In genomic region chr14:51295666-51296263, GRCh38 we compare ENCODE assay signal across 18 cellular contexts. TPM values are rescaled to one million over a fixed set of nuclear protein-coding genes. Genes with fewer than 3 reads are reported as not detected.
DNase-seq lines count a peak whose midpoint lies in the region; ATAC-seq, FAIRE-seq and TF ChIP-seq lines count a peak whose summit lies in the region.
"Had no signal": no experiment of that assay in that cellular context is flagged by ENCODE, and none has a peak within 500 bp of the region (broad histone marks: within the 10 kb centered on the region; RNA-seq: fewer than 3 reads in every experiment).

No MANE protein-coding gene starts in this region.

- FAIRE-seq in A549 (lab: Jason Lieb, UNC), result no peak

- no peak overlapping the region for H3K4me2 ChIP-seq in A549
- no peak overlapping the region for H3K4me2 ChIP-seq in mammary epithelial cell (ENCODE audit: insufficient read depth, low read depth, low read length)
- H3K4me2 ChIP-seq: GM23338 had no signal

- no peak overlapping the region for H3K4me3 ChIP-seq in A549
- no peak overlapping the region for H3K4me3 ChIP-seq in mammary epithelial cell (replicated peaks in 1 of 3; ENCODE audit: insufficient read depth in 1 of 3, low read depth in 2 of 3, low read length in 3 of 3)
- H3K4me3 ChIP-seq: GM23338, Peyer's patch had no signal

- no peak overlapping the region for H2AFZ ChIP-seq in mammary epithelial cell (ENCODE audit: low read depth, low read length)
- H2AFZ ChIP-seq: GM23338 had no signal

- 38% methylated on average over 5 of the region's 5 CpGs for WGBS in A549 (ENCODE audit: missing lambda C conversion rate)
- WGBS in mammary epithelial cell (ENCODE audit: low coverage, missing lambda C conversion rate), result 71% methylated on average over 5 of the region's 5 CpGs

- in situ Hi-C loops in mammary epithelial cell (cut with MboI; ENCODE audit: low sequenced_read_pairs in 2 of 2), result loop anchor here (10.0 to 25.0 kb wide), 3 partner anchors 79 to 692 kb away; partner anchors contain the start of gene RTRAF (in 2 of the 2)

- dilution Hi-C loops in mammary epithelial cell (cut with HindIII; ENCODE audit: low sequenced_read_pairs), result no loop called here

- no peaks in the 10 kb centered on the region for H3K79me2 ChIP-seq in mammary epithelial cell (ENCODE audit: insufficient read depth, low read length)

- peaks cover 6% of the 10 kb centered on the region; the same call in 1 of the 3 replicates for H3K4me1 ChIP-seq in A549
- H3K4me1 ChIP-seq in mammary epithelial cell (ENCODE audit: insufficient read depth, low read length), result peaks cover 14% of the 10 kb centered on the region
- H3K4me1 ChIP-seq: Peyer's patch had no signal

- no peaks in the 10 kb centered on the region for H3K36me3 ChIP-seq in mammary epithelial cell (ENCODE audit: insufficient read depth, low read length)
- H3K36me3 ChIP-seq: Peyer's patch had no signal

- no peak for TF ChIP-seq EP300 in A549 (IDR thresholded peaks at IDR 0.05)

- H3K9ac ChIP-seq in mammary epithelial cell (ENCODE audit: insufficient read depth, low read length), result no peak overlapping the region

- CTCF ChIA-PET in A549 (lab: Yijun Ruan, JAX), result interaction anchor here (4.5 to 23.5 kb wide), 3 partner anchors 12 to 482 kb away, joined by 32 to 512 read pairs (median 35); no protein-coding TSS in a partner anchor
- CTCF ChIA-PET in mammary epithelial cell (lab: Charles Lee; ENCODE audit: low non-redundant PET), result no interaction called here

- no peak for TF ChIP-seq CTCF in A549 (IDR thresholded peaks at IDR 0.05)
- no peak for TF ChIP-seq CTCF in mammary epithelial cell (conservative IDR thresholded peaks at IDR 0.05 in 1 of 2, IDR thresholded peaks at IDR 0.05 in 1 of 2; ENCODE audit: extremely low read depth in 1 of 2, insufficient read depth in 1 of 2, low read depth in 1 of 2, low read length in 2 of 2)

- TF ChIP-seq RAD21 in A549 (conservative IDR thresholded peaks at IDR 0.05 in 1 of 2, IDR thresholded peaks at IDR 0.05 in 1 of 2), result no peak

- no TSS peak for BruUV-seq in mammary epithelial cell (replicated peaks; lab: Mats Ljungman, UMichigan)

- no peaks in the 10 kb centered on the region for H3K27me3 ChIP-seq in mammary epithelial cell (ENCODE audit: insufficient read depth, low read length)
- H3K27me3 ChIP-seq: Peyer's patch had no signal

- intact Hi-C loops in mammary epithelial cell (cut with micrococcal nuclease), result loop anchor here (5.0 kb wide), 1 partner anchor 102 kb away; no protein-coding TSS in a partner anchor

- DNase-seq in A549 (ENCODE audit: low read depth in 1 of 2, low spot score in 1 of 2), result peak in 1 of 2 experiments; percentile 10
- DNase-seq in HT1080 (ENCODE audit: low read depth), result peak; percentile 23
- peak; percentile 63 for DNase-seq in mammary epithelial cell
- DNase-seq in kidney tubule cell (ENCODE audit: low spot score), result peak; percentile 40
- no peak for DNase-seq in DMS 273 (lab: John Stamatoyannopoulos, UW; ENCODE audit: unreplicated experiment)
- DNase-seq in SHP77 (lab: John Stamatoyannopoulos, UW), result no peak
- no peak for DNase-seq in ecto neural progenitor cell (ENCODE audit: low spot score)
- DNase-seq: C1 segment of cervical spinal cord, DMS53, Karpas-422, NCI-H1417 treated with DMSO at 0.1 percent for 48 hours, NCI-H2029, NCI-H2171 treated with DMSO at 0.1 percent for 48 hours, NCI-H774, Peyer's patch, SIG-M5 had no signal

- ATAC-seq in A549 (peak; percentile 50 to 53; a peak in 4 of 6 replicates), GM18520 (IDR thresholded peaks at IDR 0.05; ENCODE audit: unreplicated experiment) (no peak)
- ATAC-seq: GM23338 had no signal

- no peak overlapping the region for H3K27ac ChIP-seq in A549
- no peak overlapping the region for H3K27ac ChIP-seq in mammary epithelial cell (ENCODE audit: insufficient read depth, low read depth, low read length)
- H3K27ac ChIP-seq: Peyer's patch had no signal

- TF ChIP-seq POLR2A in A549 (IDR thresholded peaks at IDR 0.05; ENCODE audit: low read length), result no peak

- H4K20me1 ChIP-seq in mammary epithelial cell (ENCODE audit: insufficient read depth, low read length), result no peaks in the 10 kb centered on the region

- H3K9me3 ChIP-seq in A549 (no peaks in the 10 kb centered on the region), mammary epithelial cell (replicated peaks; ENCODE audit: insufficient read depth, low read length) (no peaks in the 10 kb centered on the region)
- H3K9me3 ChIP-seq: Peyer's patch had no signal

- POLR2A ChIA-PET in A549 (lab: Yijun Ruan, JAX), result no interaction called here

TF ChIP-seq in A549, 52 proteins besides CTCF, POLR2A, EP300 and RAD21:
- TF ChIP-seq HES2 (IDR thresholded peaks at IDR 0.05) (no peak), FOSL2 (IDR thresholded peaks at IDR 0.05) (no peak), FOSL2 (CRISPR knock-in tag; IDR thresholded peaks at IDR 0.05) (peak; percentile 38; the same call in 1 of the 2 replicates)
TF ChIP-seq in A549: peak in this region for 1.

RNA-seq across cellular contexts. Expression of gene TMX1, which starts 55.7 kb away (rescaled TPM):
- polyA plus RNA-seq in A549 (2011; rRNA removed), result 39.6 and 58.6 TPM in 2 replicates
- 13.2 and 14.7 TPM in 2 replicates for polyA plus RNA-seq in A549 (2012; cell fraction: cytosol; rRNA removed)
- polyA plus RNA-seq in A549 (2012; cell fraction: nucleus; rRNA removed), result 7.0 and 11.0 TPM in 2 replicates
- polyA plus RNA-seq in A549 (2017; fragmentation: RNase III; extraction: RNeasy Plus Mini Kit Qiagen cat#74134 plus additional on column Dnase treatment), result 57.7 to 64.0 TPM (median 59.6 TPM) in 3 replicates
- polyA minus RNA-seq in A549 (2011; rRNA and poly(A)+ RNA removed), result 19.1 and 20.1 TPM in 2 replicates
- 61.5 and 62.8 TPM in 2 replicates for total RNA-seq in HT1080 (2014; rRNA removed; shearing (Covaris generic))
- 76.5 and 83.5 TPM in 2 replicates for polyA plus RNA-seq in HT1080 (2015; cell fraction: cytosol; rRNA removed)
- polyA plus RNA-seq in HT1080 (2015; cell fraction: nucleus; rRNA removed), result 61.1 and 65.2 TPM in 2 replicates
- 10 to 100 TPM; 39.7 to 53.8 TPM for total RNA-seq in mammary epithelial cell
- 21.4 TPM for polyA plus RNA-seq in mammary epithelial cell
- 56.4 TPM for polyA minus RNA-seq in mammary epithelial cell

Comparison
In these comparisons a context has a peak if more than half of its experiments do, and no peak if none do; other contexts are left out.
1. DNase-seq: peak in HT1080 (single experiment), mammary epithelial cell (single experiment) and kidney tubule cell (single experiment); none in DMS 273 (single experiment), SHP77 (0 of 2) and ecto neural progenitor cell (single experiment).